In genomic region chr1:19202396-19202795, GRCh38 we compare ENCODE assay signal across 21 cellular contexts. TPM values are rescaled to one million over a fixed set of nuclear protein-coding genes. Genes with fewer than 3 reads are reported as not detected.
DNase-seq lines count a peak whose midpoint lies in the region; ATAC-seq and TF ChIP-seq lines count a peak whose summit lies in the region.
"Had no signal": no experiment of that assay in that cellular context is flagged by ENCODE, and none has a peak within 500 bp of the region (broad histone marks: within the 10 kb centered on the region; RNA-seq: fewer than 3 reads in every experiment).

No MANE protein-coding gene starts in this region.

- H3K27me3 ChIP-seq in endodermal cell (ENCODE audit: control insufficient read depth, insufficient read depth, low read length, poor library complexity, severe bottlenecking) (no peaks in the 10 kb centered on the region), A673 (replicated peaks; ENCODE audit: insufficient read depth, low read depth, low read length, poor library complexity) (no peaks in the 10 kb centered on the region)
- H3K27me3 ChIP-seq: BLaER1, left lung, transverse colon had no signal

- H3K27me3 Mint-ChIP-seq in T-helper 1 cell treated with Interleukin-12 subunit alpha and Interleukin-12 subunit beta and Interleukin-4 antibody, amounts not matched to agents 30 μg/mL and 1 μg/mL, for 36 hours (ENCODE audit: low read depth) = no peaks in the 10 kb centered on the region
- H3K27me3 Mint-ChIP-seq in T-cell = no peaks in the 10 kb centered on the region
- no peaks in the 10 kb centered on the region for H3K27me3 Mint-ChIP-seq in endodermal cell (ENCODE audit: insufficient read depth)
- no peaks in the 10 kb centered on the region for H3K27me3 Mint-ChIP-seq in osteocyte (ENCODE audit: unreplicated experiment)

- TF ChIP-seq CTCF in endodermal cell (conservative IDR thresholded peaks at IDR 0.05) (no peak), osteocyte (IDR thresholded peaks at IDR 0.05) (no peak), A673 (conservative IDR thresholded peaks at IDR 0.05; ENCODE audit: low read depth, low read length) (no peak)

- no peaks in the 10 kb centered on the region for H3K9me3 ChIP-seq in endodermal cell (ENCODE audit: control insufficient read depth, low read length)
- H3K9me3 ChIP-seq in A673 (ENCODE audit: low read depth, low read length, poor library complexity, severe bottlenecking) = no peaks in the 10 kb centered on the region
- H3K9me3 ChIP-seq: BLaER1, left lung, transverse colon had no signal

- DNase-seq in T-helper 1 cell (no peak), T-cell (no peak), endodermal cell (no peak), osteocyte (ENCODE audit: extremely low spot score, unreplicated experiment) (no peak), A673 (ENCODE audit: low spot score) (no peak)
- DNase-seq: amniotic stem cell, DMS53, KG1, left lung, NCI-H2081 treated with DMSO at 0.1 percent for 48 hours, NCI-H526, posterior cingulate gyrus, SIG-M5, T-helper 9 cell, transverse colon had no signal

- peaks cover 17% of the 10 kb centered on the region for H3K36me3 Mint-ChIP-seq in T-helper 1 cell treated with Interleukin-12 subunit alpha and Interleukin-12 subunit beta and Interleukin-4 antibody, amounts not matched to agents 30 μg/mL and 1 μg/mL, for 36 hours (ENCODE audit: low read depth)
- peaks cover 23% of the 10 kb centered on the region for H3K36me3 Mint-ChIP-seq in T-cell
- H3K36me3 Mint-ChIP-seq in endodermal cell (ENCODE audit: low read depth) = peaks cover 30% of the 10 kb centered on the region
- peaks cover 24% of the 10 kb centered on the region for H3K36me3 Mint-ChIP-seq in osteocyte (ENCODE audit: unreplicated experiment)

- H3K36me3 ChIP-seq in endodermal cell (ENCODE audit: control insufficient read depth, insufficient read depth, low read length) (peaks cover 53% of the 10 kb centered on the region), A673 (ENCODE audit: insufficient read depth, low read length, poor library complexity, severe bottlenecking) (peaks cover 36% of the 10 kb centered on the region)

- intact Hi-C loops in A673 (cut with micrococcal nuclease; ENCODE audit: unreplicated experiment) = no loop called here

- H3K9me3 Mint-ChIP-seq in T-helper 1 cell treated with Interleukin-12 subunit alpha and Interleukin-12 subunit beta and Interleukin-4 antibody, amounts not matched to agents 30 μg/mL and 1 μg/mL, for 36 hours = no peaks in the 10 kb centered on the region
- H3K9me3 Mint-ChIP-seq in T-cell (no peaks in the 10 kb centered on the region), endodermal cell (no peaks in the 10 kb centered on the region), osteocyte (ENCODE audit: unreplicated experiment) (no peaks in the 10 kb centered on the region)

- peaks cover 29% of the 10 kb centered on the region for H3K4me1 Mint-ChIP-seq in T-helper 1 cell treated with Interleukin-12 subunit alpha and Interleukin-12 subunit beta and Interleukin-4 antibody, amounts not matched to agents 30 μg/mL and 1 μg/mL, for 36 hours (ENCODE audit: low read depth)
- H3K4me1 Mint-ChIP-seq in T-cell (peaks cover 49 to 61% (median 50%) of the 10 kb centered on the region in 3 donors), endodermal cell (peaks cover 17% of the 10 kb centered on the region), osteocyte (ENCODE audit: unreplicated experiment) (peaks cover 45% of the 10 kb centered on the region)

- H3K4me3 ChIP-seq in endodermal cell (ENCODE audit: low read length) = peak overlapping the region; percentile 3
- H3K4me3 ChIP-seq in A673 (ENCODE audit: low read depth, low read length, poor library complexity, severe bottlenecking) = no peak overlapping the region
- H3K4me3 ChIP-seq: BLaER1, left lung, smooth muscle cell, transverse colon had no signal

- no peak overlapping the region for H3K9ac ChIP-seq in endodermal cell (ENCODE audit: extremely low read depth, low read length, poor library complexity, severe bottlenecking)
- H3K9ac ChIP-seq: BLaER1 had no signal

- H3K4me1 ChIP-seq in endodermal cell (ENCODE audit: control insufficient read depth, insufficient read depth, low read length) = peaks cover 6% of the 10 kb centered on the region
- peaks cover 13% of the 10 kb centered on the region for H3K4me1 ChIP-seq in A673 (ENCODE audit: insufficient read depth, low read length, poor library complexity, severe bottlenecking)

- no TSS peak for BruUV-seq in A673 (replicated peaks; lab: Mats Ljungman, UMichigan)

- WGBS in endodermal cell (ENCODE audit: insufficient coverage in 1 of 2, insufficient read length in 1 of 2), 2 experiments = 88 to 93% methylated on average over 3 of the region's 3 CpGs

- ATAC-seq in T-cell (replicated peaks in 1 of 4) (peak in 1 of 4 experiments; percentile 86), HG03378 (IDR thresholded peaks at IDR 0.05; ENCODE audit: unreplicated experiment) (no peak), HG02798 (IDR thresholded peaks at IDR 0.05; ENCODE audit: poor library complexity, unreplicated experiment) (no peak)

- POLR2A ChIA-PET in T-cell (lab: Charles Lee) (interaction anchor here in 1 of 2 donors (0.7 kb wide), 1 partner anchor 299 kb away, joined by 5 read pairs; no protein-coding TSS in a partner anchor), A673 (lab: Charles Lee; ENCODE audit: low non-redundant PET) (no interaction called here)

- peak overlapping the region; percentile 1 for H3K4me3 Mint-ChIP-seq in T-helper 1 cell treated with Interleukin-12 subunit alpha and Interleukin-12 subunit beta and Interleukin-4 antibody, amounts not matched to agents 30 μg/mL and 1 μg/mL, for 36 hours
- H3K4me3 Mint-ChIP-seq in T-cell = peak overlapping the region in 1 of 3 donors; percentile 30
- no peak overlapping the region for H3K4me3 Mint-ChIP-seq in endodermal cell
- no peak overlapping the region for H3K4me3 Mint-ChIP-seq in osteocyte (ENCODE audit: unreplicated experiment)

- H3K27ac Mint-ChIP-seq in T-helper 1 cell treated with Interleukin-12 subunit alpha and Interleukin-12 subunit beta and Interleukin-4 antibody, amounts not matched to agents 30 μg/mL and 1 μg/mL, for 36 hours = peak overlapping the region; percentile 42
- peak overlapping the region; percentile 4 for H3K27ac Mint-ChIP-seq in T-cell
- H3K27ac Mint-ChIP-seq in endodermal cell = no peak overlapping the region
- H3K27ac Mint-ChIP-seq in osteocyte (ENCODE audit: unreplicated experiment) = peak overlapping the region; percentile 49

- H3K27ac ChIP-seq in endodermal cell (ENCODE audit: low read depth, low read length) = no peak overlapping the region
- H3K27ac ChIP-seq in A673 (ENCODE audit: low read depth, low read length, poor library complexity, severe bottlenecking) = no peak overlapping the region
- H3K27ac ChIP-seq: BLaER1, HL-60 had no signal

- CTCF ChIA-PET in T-cell (lab: Charles Lee) (interaction anchor here in 1 of 2 donors (0.6 kb wide), 1 partner anchor 23 kb away, joined by 5 read pairs; no protein-coding TSS in a partner anchor), A673 (lab: Charles Lee) (no interaction called here)

RNA-seq across cellular contexts. Expression of gene UBR4, which starts 7.7 kb away (rescaled TPM):
- 100 to 1,000 TPM; 139 to 156 (median 147) TPM for total RNA-seq in T-cell
- total RNA-seq in endodermal cell = 100 to 1,000 TPM; 148 to 151 TPM
- 97.7 TPM for polyA plus RNA-seq in endodermal cell (2013, experiment 1 of 2)
- polyA plus RNA-seq in endodermal cell (2013, experiment 2 of 2) = 88.6 TPM
- total RNA-seq in osteocyte = 161 and 175 TPM in 2 replicates
- 214 and 221 TPM in 2 replicates for total RNA-seq in A673 (2021)

RNA-seq across cellular contexts. Expression of gene EMC1, which starts 48.9 kb away (rescaled TPM):
- 10 to 100 TPM; 31.5 to 38.0 (median 33.8) TPM for total RNA-seq in T-cell
- 10 to 100 TPM; 59.0 to 67.5 TPM for total RNA-seq in endodermal cell
- polyA plus RNA-seq in endodermal cell (2013, experiment 1 of 2) = 45.9 TPM
- polyA plus RNA-seq in endodermal cell (2013, experiment 2 of 2) = 38.7 TPM
- 52.2 and 52.9 TPM in 2 replicates for total RNA-seq in osteocyte
- 75.9 and 84.3 TPM in 2 replicates for total RNA-seq in A673 (2021)

RNA-seq across cellular contexts. Expression of gene MRTO4, which starts 49.2 kb away (rescaled TPM):
- 10 to 100 TPM; 13.0 to 30.1 (median 23.4) TPM for total RNA-seq in T-cell
- 10 to 100 TPM; 37.7 to 44.5 TPM for total RNA-seq in endodermal cell
- polyA plus RNA-seq in endodermal cell (2013, experiment 1 of 2) = 29.7 TPM
- polyA plus RNA-seq in endodermal cell (2013, experiment 2 of 2) = 27.2 TPM
- total RNA-seq in osteocyte = 22.4 and 23.6 TPM in 2 replicates
- total RNA-seq in A673 (2021) = 125 and 145 TPM in 2 replicates
